In genomic region chr19:17775245-17775927, GRCh38 we compare ENCODE assay signal across 8 cellular contexts. TPM values are rescaled to one million over a fixed set of nuclear protein-coding genes. Genes with fewer than 3 reads are reported as not detected.
DNase-seq lines count a peak whose midpoint lies in the region; ATAC-seq and TF ChIP-seq lines count a peak whose summit lies in the region.

No MANE protein-coding gene starts in this region.

- no peaks in the 10 kb centered on the region for H3K4me1 ChIP-seq in foreskin keratinocyte

- H3K27ac ChIP-seq in foreskin keratinocyte = no peak overlapping the region

- DNase-seq in EL (peak; percentile 56), KBM-7 (peak; percentile 57), foreskin keratinocyte (no peak), ureter (ENCODE audit: low spot score) (no peak), germinal center (ENCODE audit: low spot score) (no peak)
- DNase-seq in activated CD8-positive, alpha-beta memory T cell treated with anti-CD3 and anti-CD28 coated beads for 24 hours = peak; percentile 81
- DNase-seq in stimulated activated naive CD8-positive, alpha-beta T cell treated with anti-CD3 and anti-CD28 coated beads, Interleukin-15, Interleukin-2, amounts not matched to agents 100 U/mL and 50 U/mL, for 24 hours = peak; percentile 59

- no peaks in the 10 kb centered on the region for H3K27me3 ChIP-seq in foreskin keratinocyte

- ATAC-seq in foreskin keratinocyte (no peak), GM21381 (IDR thresholded peaks at IDR 0.05; ENCODE audit: unreplicated experiment) (no peak)
- ATAC-seq in stimulated activated naive CD8-positive, alpha-beta T cell treated with anti-CD3 and anti-CD28 coated beads, Interleukin-15, Interleukin-2, amounts not matched to agents 100 U/mL and 50 U/mL, for 24 hours = no peak

- peak; percentile 65 for TF ChIP-seq CTCF in foreskin keratinocyte (conservative IDR thresholded peaks at IDR 0.05)

- in situ Hi-C loops in KBM-7 (cut with MboI; ENCODE audit: low pct_unique_long_range_greater_than_20kb, low sequenced_read_pairs) = no loop called here

RNA-seq across cellular contexts. Expression of gene B3GNT3, which starts 19.6 kb away (rescaled TPM):
- total RNA-seq in foreskin keratinocyte (6.5 and 11.5 TPM in 2 replicates), ureter (88.2 TPM)
- 5.7 and 7.9 TPM in 2 replicates for polyA plus RNA-seq in foreskin keratinocyte

RNA-seq across cellular contexts. Expression of gene FCHO1, which starts 24.1 kb away (rescaled TPM):
- total RNA-seq in foreskin keratinocyte (6.2 and 8.8 TPM in 2 replicates), ureter (4.8 TPM)
- polyA plus RNA-seq in foreskin keratinocyte = 6.3 and 9.9 TPM in 2 replicates

RNA-seq across cellular contexts. Expression of gene INSL3, which starts 45.9 kb away (rescaled TPM):
- 0.14 and 0.51 TPM in 2 replicates for total RNA-seq in foreskin keratinocyte
- polyA plus RNA-seq in foreskin keratinocyte = 0.32 and 0.44 TPM in 2 replicates
- not detected for total RNA-seq in ureter

RNA-seq across cellular contexts. Expression of gene MAP1S, which starts 56.1 kb away (rescaled TPM):
- 23.5 and 25.3 TPM in 2 replicates for total RNA-seq in foreskin keratinocyte
- 28.4 and 35.9 TPM in 2 replicates for polyA plus RNA-seq in foreskin keratinocyte
- 61.6 TPM for total RNA-seq in ureter

Comparison
In these comparisons a context has a peak if more than half of its experiments do, and no peak if none do; other contexts are left out.
1. DNase-seq: peak in EL (single experiment), KBM-7 (single experiment), activated CD8-positive, alpha-beta memory T cell treated with anti-CD3 and anti-CD28 coated beads for 24 hours (single experiment) and stimulated activated naive CD8-positive, alpha-beta T cell treated with anti-CD3 and anti-CD28 coated beads, Interleukin-15, Interleukin-2, amounts not matched to agents 100 U/mL and 50 U/mL, for 24 hours (single experiment); none in foreskin keratinocyte (0 of 2), ureter (single experiment) and germinal center (single experiment).